In genomic region chr1:228226956-228227791, GRCh38 we compare ENCODE assay signal across 1 cellular context.
TF ChIP-seq lines count a peak whose summit lies in the region.

No MANE protein-coding gene starts in this region.

TF ChIP-seq in HepG2, 621 proteins besides CTCF, POLR2A, EP300 and RAD21 (continued from another document and continues in another):
- TF ChIP-seq ZNF609 (CRISPR knock-in tag; IDR thresholded peaks at IDR 0.05; ENCODE audit: borderline replicate concordance) (no peak), ETV5 (CRISPR knock-in tag; IDR thresholded peaks at IDR 0.05; ENCODE audit: borderline replicate concordance) (peak; percentile 31; the same call in 1 of the 2 replicates), ZNF687 (CRISPR knock-in tag; IDR thresholded peaks at IDR 0.05) (peak; percentile 41), REST (IDR thresholded peaks at IDR 0.05; ENCODE audit: borderline replicate concordance in 1 of 2, low read depth in 1 of 2, low read length in 2 of 2) (no peak), MYC (CRISPR knock-in tag; IDR thresholded peaks at IDR 0.05; ENCODE audit: borderline replicate concordance) (no peak), MXD4 (CRISPR knock-in tag; IDR thresholded peaks at IDR 0.05) (0 out of 2 replicates have a peak, but pooled peaks have one; percentile 32), HCFC1 (IDR thresholded peaks at IDR 0.05; ENCODE audit: low read depth, low read length) (no peak), ATF3 (CRISPR knock-in tag; IDR thresholded peaks at IDR 0.05) (no peak), JARID2 (CRISPR knock-in tag; IDR thresholded peaks at IDR 0.05; ENCODE audit: insufficient replicate concordance) (no peak), ZNF292 (CRISPR knock-in tag; IDR thresholded peaks at IDR 0.05; ENCODE audit: borderline replicate concordance, low read depth) (0 out of 2 replicates have a peak, but pooled peaks have one; percentile 30), ZMAT3 (CRISPR knock-in tag; conservative IDR thresholded peaks at IDR 0.05) (no peak), ZNF20 (CRISPR knock-in tag; IDR thresholded peaks at IDR 0.05) (no peak), ZSCAN31 (CRISPR knock-in tag; IDR thresholded peaks at IDR 0.05; ENCODE audit: low read depth) (no peak), ZSCAN30 (CRISPR knock-in tag; IDR thresholded peaks at IDR 0.05) (no peak), ELF3 (CRISPR knock-in tag; IDR thresholded peaks at IDR 0.05) (0 out of 2 replicates have a peak, but pooled peaks have one; percentile 11), FOXA1 (IDR thresholded peaks at IDR 0.05) (no peak), FOXA1 (CRISPR knock-in tag; IDR thresholded peaks at IDR 0.05) (no peak), ASH2L (IDR thresholded peaks at IDR 0.05; ENCODE audit: insufficient read length, low read depth, low read length) (no peak), SMC3 (IDR thresholded peaks at IDR 0.05; ENCODE audit: low read length) (peak; percentile 38), DMTF1 (CRISPR knock-in tag; IDR thresholded peaks at IDR 0.05) (no peak), SP4 (CRISPR knock-in tag; IDR thresholded peaks at IDR 0.05) (no peak), KAT8 (CRISPR knock-in tag; IDR thresholded peaks at IDR 0.05) (no peak), SMYD3 (CRISPR knock-in tag; IDR thresholded peaks at IDR 0.05) (no peak), MTERF4 (CRISPR knock-in tag; IDR thresholded peaks at IDR 0.05) (no peak), ARID5B (CRISPR knock-in tag; IDR thresholded peaks at IDR 0.05) (peak; percentile 33; the same call in 1 of the 2 replicates), ATF6 (CRISPR knock-in tag; conservative IDR thresholded peaks at IDR 0.05) (no peak), GABPA (IDR thresholded peaks at IDR 0.05; ENCODE audit: low read depth, low read length) (no peak), GABPA (CRISPR knock-in tag; IDR thresholded peaks at IDR 0.05; ENCODE audit: low read depth) (peak; percentile 20; the same call in 1 of the 2 replicates), UBTF (CRISPR knock-in tag; IDR thresholded peaks at IDR 0.05) (0 out of 2 replicates have a peak, but pooled peaks have one; percentile 26)
